Comparison of ENCODE assay signal across 8 cellular contexts in the genomic region with DNA sequence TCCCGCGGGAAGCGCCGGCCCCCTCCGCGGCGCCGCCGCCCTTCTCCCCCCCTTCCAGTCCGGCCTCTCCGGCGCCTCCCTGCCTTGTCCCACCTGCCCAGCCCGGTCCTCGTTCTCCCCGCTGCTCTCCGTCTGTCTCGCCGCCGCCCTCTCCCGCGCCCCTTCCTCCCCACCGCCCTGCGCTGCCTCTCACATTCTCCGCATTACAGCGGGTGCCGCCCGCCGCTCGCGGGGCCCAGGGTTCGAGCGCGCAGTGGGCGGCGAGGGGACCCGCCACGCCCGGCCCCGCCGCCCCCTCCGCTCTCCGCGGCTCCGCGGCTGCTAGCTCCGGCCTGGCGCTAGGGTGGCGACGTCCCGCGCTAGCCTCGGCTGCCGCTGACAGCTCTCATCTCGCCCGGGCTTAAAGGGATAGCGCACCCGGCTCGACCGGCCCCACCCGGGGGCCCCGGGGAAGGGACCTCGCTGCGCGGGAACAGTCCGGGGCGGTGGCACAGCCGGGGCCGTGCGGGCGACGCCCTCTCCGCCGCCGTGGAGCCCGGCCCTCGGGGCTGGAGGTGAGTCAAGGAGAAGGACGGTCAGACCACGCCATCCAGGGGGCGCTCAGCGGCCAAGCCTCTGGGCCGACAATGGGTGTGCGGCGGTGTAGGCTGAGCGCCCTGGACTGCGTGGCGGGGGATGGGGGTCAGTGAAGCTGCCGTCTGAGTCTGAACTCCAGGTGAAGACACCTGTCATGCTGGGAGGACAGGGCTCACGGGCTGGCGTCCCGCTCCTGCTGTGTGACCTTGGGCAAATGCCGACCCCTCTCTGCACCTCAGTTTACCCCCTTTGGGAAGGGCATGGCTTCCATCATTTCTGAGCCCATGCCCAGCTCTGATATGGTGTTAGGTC.
DNase-seq lines count a peak whose midpoint lies in the region; ATAC-seq lines count a peak whose summit lies in the region.

No MANE protein-coding gene starts in this region.

- H3K36me3 ChIP-seq in iPS DF 6.9 (ENCODE audit: control insufficient read depth, insufficient read depth, low read length) = no peaks in the 10 kb centered on the region

- peak; percentile 53 for DNase-seq in Right ventricle myocardium inferior (ENCODE audit: missing footprints)
- no peak for DNase-seq in cardiac septum (ENCODE audit: low spot score)
- peak; percentile 56 for DNase-seq in SW480 (ENCODE audit: low spot score)
- no peak for DNase-seq in iPS DF 6.9 (ENCODE audit: low read depth, low spot score)
- DNase-seq in SKM-1 (lab: John Stamatoyannopoulos, UW; ENCODE audit: unreplicated experiment) = no peak

- peaks cover 7% of the 10 kb centered on the region; the same call in 1 of the 2 replicates for H3K4me1 ChIP-seq in iPS DF 6.9 (ENCODE audit: control insufficient read depth, insufficient read depth, low read length)

- H3K27ac ChIP-seq in iPS DF 6.9 (ENCODE audit: low read length) = no peak overlapping the region
- peak overlapping the region; percentile 17 for H3K27ac ChIP-seq in temporal lobe (ENCODE audit: low read depth, low read length)

- peaks cover 19% of the 10 kb centered on the region for H3K27me3 ChIP-seq in iPS DF 6.9 (ENCODE audit: control insufficient read depth, insufficient read depth, low read length)

- ATAC-seq in Right ventricle myocardium inferior = no peak
- no peak for ATAC-seq in HG03457 (IDR thresholded peaks at IDR 0.05; ENCODE audit: unreplicated experiment)
- ATAC-seq in HG03565 (IDR thresholded peaks at IDR 0.05; ENCODE audit: unreplicated experiment) = no peak

- intact Hi-C loops in Right ventricle myocardium inferior (cut with DNase I) (no loop called here), cardiac septum (cut with DNase I) (loop anchor here (10.0 kb wide), 1 partner anchor 715 kb away; no protein-coding TSS in a partner anchor)

- WGBS in iPS DF 6.9 (ENCODE audit: insufficient coverage, insufficient read length) = no CpG with 5 or more reads among the region's 91 CpGs

- peak overlapping the region; percentile 51; the same call in 1 of the 2 replicates for H3K4me3 ChIP-seq in iPS DF 6.9 (ENCODE audit: low read length)

- no peaks in the 10 kb centered on the region for H3K9me3 ChIP-seq in iPS DF 6.9 (ENCODE audit: control insufficient read depth, insufficient read depth, low read length)

Comparison
In these comparisons a context has a peak if more than half of its experiments do, and no peak if none do; other contexts are left out.
1. DNase-seq: peak in Right ventricle myocardium inferior (single experiment) and SW480 (single experiment); none in cardiac septum (single experiment), iPS DF 6.9 (single experiment) and SKM-1 (single experiment).